20 cellular contexts compared by ENCODE assay signal in genomic region chr14:80714489-80714888, GRCh38.
DNase-seq lines count a peak whose midpoint lies in the region; ATAC-seq, FAIRE-seq and TF ChIP-seq lines count a peak whose summit lies in the region.
"Had no signal": no experiment of that assay in that cellular context is flagged by ENCODE, and none has a peak within 500 bp of the region (broad histone marks: within the 10 kb centered on the region; RNA-seq: fewer than 3 reads in every experiment).

No MANE protein-coding gene starts in this region.

- no peak overlapping the region for H2AFZ ChIP-seq in GM12878 (ENCODE audit: control insufficient read depth, low read depth, low read length)
- H2AFZ ChIP-seq in parathyroid adenoma, result peak overlapping the region; percentile 1

- H3K4me3 ChIP-seq in GM12878, result no peak overlapping the region
- H3K4me3 ChIP-seq in parathyroid adenoma (ENCODE audit: low read depth, low read length), result no peak overlapping the region
- no peak overlapping the region for H3K4me3 ChIP-seq in SJCRH30
- no peak overlapping the region for H3K4me3 ChIP-seq in esophagus muscularis mucosa
- H3K4me3 ChIP-seq in Peyer's patch, result no peak overlapping the region

- H3K36me3 ChIP-seq in KOPT-K1 (ENCODE audit: insufficient read depth, low read length), result no peaks in the 10 kb centered on the region
- no peaks in the 10 kb centered on the region for H3K36me3 ChIP-seq in GM12878 (ENCODE audit: control insufficient read depth in 2 of 2, insufficient read depth in 2 of 2, low read length in 1 of 2)
- H3K36me3 ChIP-seq in parathyroid adenoma (ENCODE audit: control insufficient read depth, insufficient read depth, low read length), result no peaks in the 10 kb centered on the region
- H3K36me3 ChIP-seq in SJCRH30, result no peaks in the 10 kb centered on the region
- H3K36me3 ChIP-seq in esophagus muscularis mucosa, result no peaks in the 10 kb centered on the region
- H3K36me3 ChIP-seq in Peyer's patch, result no peaks in the 10 kb centered on the region

- CTCF ChIA-PET in GM12878 (lab: Yijun Ruan, JAX), result no interaction called here

- POLR2A ChIA-PET in GM12878 (lab: Charles Lee), result no interaction called here

- H3K4me1 ChIP-seq in GM12878 (ENCODE audit: control insufficient read depth, insufficient read depth, low read length), result no peaks in the 10 kb centered on the region
- peaks cover 27% of the 10 kb centered on the region for H3K4me1 ChIP-seq in parathyroid adenoma
- no peaks in the 10 kb centered on the region for H3K4me1 ChIP-seq in SJCRH30
- H3K4me1 ChIP-seq in esophagus muscularis mucosa, result no peaks in the 10 kb centered on the region
- no peaks in the 10 kb centered on the region for H3K4me1 ChIP-seq in Peyer's patch

- SMC1A ChIA-PET in GM12878 (lab: Charles Lee; ENCODE audit: uncharacterized antibody, unreplicated experiment), result no interaction called here

- no peaks in the 10 kb centered on the region for H4K20me1 ChIP-seq in GM12878 (ENCODE audit: control insufficient read depth, insufficient read depth)

- TF ChIP-seq EP300 in GM12878 (IDR thresholded peaks at IDR 0.05; ENCODE audit: borderline replicate concordance in 1 of 2, control insufficient read depth in 1 of 2, low read depth in 2 of 2, low read length in 2 of 2), result no peak
- no peak for TF ChIP-seq EP300 in esophagus muscularis mucosa (IDR thresholded peaks at IDR 0.05)

- peak; percentile 44 for DNase-seq in NCI-H2227 treated with DMSO at 0.1 percent for 48 hours (lab: John Stamatoyannopoulos, UW)
- no peak for DNase-seq in NCI-H2227 (lab: John Stamatoyannopoulos, UW; ENCODE audit: unreplicated experiment)
- DNase-seq in GM12878 (ENCODE audit: low read depth, low spot score), result no peak
- DNase-seq in SJCRH30, result no peak
- DNase-seq in esophagus muscularis mucosa (ENCODE audit: extremely low spot score), result no peak
- DNase-seq in Peyer's patch, result no peak
- DNase-seq: ACHN; C1 segment of cervical spinal cord; Calu3; CD8-positive, alpha-beta T cell; GF-D8; NCI-H1092 treated with DMSO at 0.1 percent for 48 hours; NCI-H1436 treated with DMSO at 0.1 percent for 48 hours; NCI-H2029; NCI-H524 treated with DMSO at 0.1 percent for 48 hours; NCI-H82 had no signal

- TF ChIP-seq RAD21 in GM12878 (IDR thresholded peaks at IDR 0.05; ENCODE audit: insufficient read depth, low read depth, low read length), result no peak

- peak overlapping the region; percentile 43 for H3K27ac ChIP-seq in KOPT-K1 (ENCODE audit: low read depth, low read length, poor library complexity, severe bottlenecking)
- H3K27ac ChIP-seq in GM12878 (ENCODE audit: control insufficient read depth, insufficient read depth), result no peak overlapping the region
- no peak overlapping the region for H3K27ac ChIP-seq in parathyroid adenoma
- H3K27ac ChIP-seq in SJCRH30, result no peak overlapping the region
- no peak overlapping the region for H3K27ac ChIP-seq in esophagus muscularis mucosa (replicated peaks in 1 of 4)
- H3K27ac ChIP-seq in Peyer's patch, result no peak overlapping the region
- H3K27ac ChIP-seq: 22Rv1 had no signal

- no peak for ATAC-seq in GM12878
- ATAC-seq: CD8-positive, alpha-beta T cell had no signal

- no peak overlapping the region for H3K9ac ChIP-seq in GM12878 (ENCODE audit: control insufficient read depth, insufficient read depth, low read length)
- no peak overlapping the region for H3K9ac ChIP-seq in parathyroid adenoma

- in situ Hi-C loops in GM12878 (cut with MboI), result no loop called here

- TF ChIP-seq POLR2A in GM12878 (IDR thresholded peaks at IDR 0.05; ENCODE audit: low read depth, low read length) (no peak), esophagus muscularis mucosa (IDR thresholded peaks at IDR 0.05; ENCODE audit: low read depth) (no peak), Peyer's patch (IDR thresholded peaks at IDR 0.05) (no peak)

- RAD21 ChIA-PET in GM12878 (lab: Charles Lee; ENCODE audit: unreplicated experiment), result no interaction called here

- H3K79me2 ChIP-seq in GM12878 (ENCODE audit: control insufficient read depth, insufficient read depth, low read length) (no peaks in the 10 kb centered on the region), parathyroid adenoma (no peaks in the 10 kb centered on the region)

- FAIRE-seq in GM12878 (lab: Jason Lieb, UNC), result peak; percentile 18
- FAIRE-seq: RCC 7860 had no signal

- H3K27me3 ChIP-seq in GM12878 (replicated peaks in 1 of 2; ENCODE audit: control insufficient read depth in 2 of 2, insufficient read depth in 2 of 2, low read length in 1 of 2) (no peaks in the 10 kb centered on the region), parathyroid adenoma (ENCODE audit: control insufficient read depth, insufficient read depth, low read length) (no peaks in the 10 kb centered on the region), SJCRH30 (no peaks in the 10 kb centered on the region), esophagus muscularis mucosa (no peaks in the 10 kb centered on the region), Peyer's patch (no peaks in the 10 kb centered on the region)

- TF ChIP-seq CTCF in GM12878 (IDR thresholded peaks at IDR 0.05 in 2 of 3, conservative IDR thresholded peaks at IDR 0.05 in 1 of 3; ENCODE audit: control insufficient read depth in 2 of 3, extremely low read depth in 1 of 3, insufficient read depth in 1 of 3, low read depth in 3 of 3, low read length in 3 of 3), result no peak
- no peak for TF ChIP-seq CTCF in parathyroid adenoma (IDR thresholded peaks at IDR 0.05)
- TF ChIP-seq CTCF in esophagus muscularis mucosa (IDR thresholded peaks at IDR 0.05), result no peak
- TF ChIP-seq CTCF in Peyer's patch (IDR thresholded peaks at IDR 0.05), result no peak

- 18% methylated on average over 4 of the region's 4 CpGs for WGBS in GM12878 (ENCODE audit: insufficient coverage, insufficient replicate concordance, low lambda C conversion rate, missing lambda C conversion rate)
- WGBS in esophagus muscularis mucosa, result 75% methylated on average over 4 of the region's 4 CpGs

- no TSS peak for BruUV-seq in GM12878 (replicated peaks; lab: Mats Ljungman, UMichigan)

- H3K4me2 ChIP-seq in GM12878 (ENCODE audit: control insufficient read depth, insufficient read depth), result no peak overlapping the region
- no peak overlapping the region for H3K4me2 ChIP-seq in parathyroid adenoma (ENCODE audit: low read length)

- no peaks in the 10 kb centered on the region for H3K9me3 ChIP-seq in KOPT-K1 (ENCODE audit: insufficient read depth, low read length, poor library complexity, severe bottlenecking)
- no peaks in the 10 kb centered on the region for H3K9me3 ChIP-seq in GM12878 (replicated peaks; ENCODE audit: control insufficient read depth, insufficient read depth, low read length)
- H3K9me3 ChIP-seq in parathyroid adenoma (ENCODE audit: control insufficient read depth, low read length), result no peaks in the 10 kb centered on the region
- H3K9me3 ChIP-seq in SJCRH30 (replicated peaks), result no peaks in the 10 kb centered on the region
- no peaks in the 10 kb centered on the region for H3K9me3 ChIP-seq in esophagus muscularis mucosa
- no peaks in the 10 kb centered on the region for H3K9me3 ChIP-seq in Peyer's patch

- intact Hi-C loops in GM12878 (cut with micrococcal nuclease; ENCODE audit: unreplicated experiment), result no loop called here
- intact Hi-C loops in esophagus muscularis mucosa (cut with DNase I), result no loop called here

TF ChIP-seq in GM12878, 131 proteins besides CTCF, POLR2A, EP300 and RAD21:
- TF ChIP-seq ATF2 (IDR thresholded peaks at IDR 0.05; ENCODE audit: low read length), result no peak
- no peak for TF ChIP-seq STAT1 (conservative IDR thresholded peaks at IDR 0.05)
- no peak for TF ChIP-seq HDAC2 (IDR thresholded peaks at IDR 0.05)
- no peak for TF ChIP-seq MYB (IDR thresholded peaks at IDR 0.05; ENCODE audit: borderline replicate concordance, low read depth, low read length)
- TF ChIP-seq MYC (IDR thresholded peaks at IDR 0.05; ENCODE audit: insufficient read depth, insufficient read length, insufficient replicate concordance, low read length, severe bottlenecking), result no peak
- no peak for TF ChIP-seq ELK1 (IDR thresholded peaks at IDR 0.05; ENCODE audit: low read depth, low read length)
- TF ChIP-seq PML (IDR thresholded peaks at IDR 0.05; ENCODE audit: low read length), result no peak
- no peak for TF ChIP-seq CEBPB (IDR thresholded peaks at IDR 0.05; ENCODE audit: borderline replicate concordance in 1 of 2, low read depth in 2 of 2, low read length in 2 of 2)
- no peak for TF ChIP-seq RB1 (IDR thresholded peaks at IDR 0.05; ENCODE audit: borderline replicate concordance)
- TF ChIP-seq ETV6 (conservative IDR thresholded peaks at IDR 0.05 in 1 of 2, IDR thresholded peaks at IDR 0.05 in 1 of 2; ENCODE audit: borderline replicate concordance in 1 of 2, low read depth in 1 of 2), result no peak
- TF ChIP-seq BRCA1 (IDR thresholded peaks at IDR 0.05; ENCODE audit: low read depth, low read length), result no peak
- no peak for TF ChIP-seq MEF2A (IDR thresholded peaks at IDR 0.05; ENCODE audit: insufficient read depth, low read depth, low read length)
- no peak for TF ChIP-seq FOS (IDR thresholded peaks at IDR 0.05; ENCODE audit: borderline replicate concordance, extremely low read depth, insufficient read length)
